ENCODE assay signal across 9 cellular contexts in genomic region chr4:168511780-168512467, GRCh38. TPM values are rescaled to one million over a fixed set of nuclear protein-coding genes. Genes with fewer than 3 reads are reported as not detected.
DNase-seq lines count a peak whose midpoint lies in the region; ATAC-seq lines count a peak whose summit lies in the region.
"Had no signal": no experiment of that assay in that cellular context is flagged by ENCODE, and none has a peak within 500 bp of the region (broad histone marks: within the 10 kb centered on the region; RNA-seq: fewer than 3 reads in every experiment).

No MANE protein-coding gene starts in this region.

- peak; percentile 59 for DNase-seq in Right ventricle myocardium inferior (ENCODE audit: missing footprints)
- DNase-seq in cardiac septum (ENCODE audit: low spot score): no peak
- DNase-seq in activated gamma-delta T cell treated with anti-CD3 and anti-CD28 coated beads, Interleukin-2, amount 50 U/mL, for 16 hours (ENCODE audit: low read depth): peak; percentile 41
- DNase-seq in stimulated activated CD4-positive, alpha-beta T cell treated with anti-CD3 and anti-CD28 coated beads, Interleukin-12 subunit alpha, Interleukin-12 subunit beta, amount 100 ng/mL, for 48 hours (ENCODE audit: low read depth in 2 of 3, low spot score in 1 of 3): peak; percentile 35 to 44 (median 36)
- no peak for DNase-seq in NCI-H2227 treated with DMSO at 0.1 percent for 48 hours (lab: John Stamatoyannopoulos, UW)
- DNase-seq in DMS153 (lab: John Stamatoyannopoulos, UW): no peak
- no peak for DNase-seq in H4 (ENCODE audit: low spot score)
- DNase-seq: NCI-H226 had no signal

- no peak for ATAC-seq in Right ventricle myocardium inferior
- no peak for ATAC-seq in HG03460 (IDR thresholded peaks at IDR 0.05; ENCODE audit: unreplicated experiment)

- intact Hi-C loops in Right ventricle myocardium inferior (cut with DNase I): loop anchor here (5.0 to 10.0 kb wide), 4 partner anchors 75 to 410 kb away; no protein-coding TSS in a partner anchor
- intact Hi-C loops in cardiac septum (cut with DNase I): loop anchor here (5.0 kb wide), 1 partner anchor 410 kb away; no protein-coding TSS in a partner anchor

RNA-seq across cellular contexts. Expression of gene PALLD, which starts 15.1 kb away (rescaled TPM):
- total RNA-seq in Right ventricle myocardium inferior (977 TPM), cardiac septum (705 TPM)
- total RNA-seq in H4 (2014; rRNA removed; shearing (Covaris generic)): 82.3 and 92.1 TPM in 2 replicates

RNA-seq across cellular contexts. Expression of gene DDX60L, which starts 31.6 kb away (rescaled TPM):
- total RNA-seq in Right ventricle myocardium inferior: 8.6 TPM
- 9.9 TPM for total RNA-seq in cardiac septum
- total RNA-seq in H4 (2014; rRNA removed; shearing (Covaris generic)): 9.9 and 27.7 TPM in 2 replicates

Comparison
In these comparisons a context has a peak if more than half of its experiments do, and no peak if none do; other contexts are left out.
1. DNase-seq: peak in Right ventricle myocardium inferior (single experiment), activated gamma-delta T cell treated with anti-CD3 and anti-CD28 coated beads, Interleukin-2, amount 50 U/mL, for 16 hours (single experiment) and stimulated activated CD4-positive, alpha-beta T cell treated with anti-CD3 and anti-CD28 coated beads, Interleukin-12 subunit alpha, Interleukin-12 subunit beta, amount 100 ng/mL, for 48 hours (3 of 3); none in cardiac septum (single experiment), NCI-H2227 treated with DMSO at 0.1 percent for 48 hours (single experiment), DMS153 (single experiment) and H4 (single experiment).